39 cellular contexts compared by ENCODE assay signal in the genomic region with DNA sequence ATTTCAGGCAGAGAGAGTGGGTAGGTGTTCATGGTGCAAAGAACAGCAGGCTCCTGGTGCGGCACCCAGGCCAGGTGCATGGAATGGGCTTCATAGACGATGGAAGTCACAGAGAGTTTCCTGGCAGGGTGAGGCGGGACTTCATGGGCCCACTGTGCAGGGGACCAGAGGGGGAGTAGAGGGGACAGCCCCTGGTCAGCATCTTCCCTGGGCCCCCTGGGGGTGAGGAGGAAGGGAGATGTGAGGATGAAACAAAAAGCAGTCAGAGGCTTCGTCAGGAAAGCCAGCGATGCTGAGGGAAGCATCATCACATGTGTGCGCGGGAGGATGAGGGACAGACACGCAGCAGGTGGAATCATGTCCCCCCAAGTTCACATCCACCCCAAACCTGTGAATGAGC. TPM values are rescaled to one million over a fixed set of nuclear protein-coding genes. Genes with fewer than 3 reads are reported as not detected.
"Had no signal": no experiment of that assay in that cellular context is flagged by ENCODE, and none has a peak within 500 bp of the region (broad histone marks: within the 10 kb centered on the region; RNA-seq: fewer than 3 reads in every experiment).

No MANE protein-coding gene starts in this region.

- H3K27ac Mint-ChIP-seq: activated naive CD4-positive, alpha-beta T cell treated with anti-CD3 and anti-CD28 coated beads for 36 hours; activated naive CD4-positive, alpha-beta T cell treated with anti-CD3 and anti-CD28 coated beads, Interleukin-2, amount 10 ng/mL, durations not matched to agents 7 days and 5 days; activated naive CD4-positive, alpha-beta T cell treated with anti-CD3 and anti-CD28 coated beads, Interleukin-2, amount 50 U/mL, for 24 hours; activated naive CD4-positive, alpha-beta T cell treated with anti-CD3 and anti-CD28 coated beads, Interleukin-2, amount 50 U/mL, for 72 hours; activated naive CD8-positive, alpha-beta T cell; activated naive CD8-positive, alpha-beta T cell treated with anti-CD3 and anti-CD28 coated beads for 36 hours; activated naive CD8-positive, alpha-beta T cell treated with anti-CD3 and anti-CD28 coated beads, Interleukin-2, amount 10 ng/mL, durations not matched to agents 7 days and 5 days; activated naive CD8-positive, alpha-beta T cell treated with anti-CD3 and anti-CD28 coated beads, Interleukin-2, amount 50 U/mL, for 24 hours; activated T-cell treated with anti-CD3 and anti-CD28 coated beads, Interleukin-2, amount 50 U/mL, for 24 hours; activated T-cell treated with anti-CD3 and anti-CD28 coated beads, Interleukin-2, amount 50 U/mL, for 72 hours; activated T-helper 1 cell treated with anti-CD3 and anti-CD28 coated beads, Interleukin-12 subunit alpha, Interleukin-12 subunit beta, Interleukin-2, Interleukin-4 antibody, amounts not matched to agents 30 ng/mL and 10 ng/mL and 1 ng/mL, durations not matched to agents 14 hours and 24 hours and 36 hours; activated T-helper 17 cell treated with anti-CD3 and anti-CD28 coated beads, Interleukin-2, amount 50 U/mL, for 72 hours; activated T-helper 2 cell treated with anti-CD3 and anti-CD28 coated beads, Interferon-gamma antibody, Interleukin-2, Interleukin-4, amounts not matched to agents 10 μg/mL and 5 μg/mL and 100 μg/mL, durations not matched to agents 14 hours and 24 hours and 36 hours; brain had no signal

- H3K36me3 Mint-ChIP-seq: activated naive CD4-positive, alpha-beta T cell treated with anti-CD3 and anti-CD28 coated beads, Interleukin-2, amount 10 ng/mL, durations not matched to agents 7 days and 5 days; activated naive CD4-positive, alpha-beta T cell treated with anti-CD3 and anti-CD28 coated beads, Interleukin-2, amount 50 U/mL, for 24 hours; activated naive CD4-positive, alpha-beta T cell treated with anti-CD3 and anti-CD28 coated beads, Interleukin-2, amount 50 U/mL, for 72 hours; activated naive CD8-positive, alpha-beta T cell; activated naive CD8-positive, alpha-beta T cell treated with anti-CD3 and anti-CD28 coated beads for 36 hours; activated naive CD8-positive, alpha-beta T cell treated with anti-CD3 and anti-CD28 coated beads, Interleukin-2, amount 10 ng/mL, durations not matched to agents 7 days and 5 days; brain had no signal

- H3K4me3 Mint-ChIP-seq: activated naive CD4-positive, alpha-beta T cell treated with anti-CD3 and anti-CD28 coated beads for 36 hours; activated naive CD4-positive, alpha-beta T cell treated with anti-CD3 and anti-CD28 coated beads, Interleukin-2, amount 10 ng/mL, durations not matched to agents 7 days and 5 days; activated naive CD4-positive, alpha-beta T cell treated with anti-CD3 and anti-CD28 coated beads, Interleukin-2, amount 50 U/mL, for 24 hours; activated naive CD8-positive, alpha-beta T cell; activated naive CD8-positive, alpha-beta T cell treated with anti-CD3 and anti-CD28 coated beads for 36 hours; activated naive CD8-positive, alpha-beta T cell treated with anti-CD3 and anti-CD28 coated beads, Interleukin-2, amount 10 ng/mL, durations not matched to agents 7 days and 5 days; activated naive CD8-positive, alpha-beta T cell treated with anti-CD3 and anti-CD28 coated beads, Interleukin-2, amount 50 U/mL, for 24 hours; activated T-cell treated with anti-CD3 and anti-CD28 coated beads, Interleukin-2, amount 50 U/mL, for 24 hours; activated T-cell treated with anti-CD3 and anti-CD28 coated beads, Interleukin-2, amount 50 U/mL, for 4 hours; activated T-cell treated with anti-CD3 and anti-CD28 coated beads, Interleukin-2, amount 50 U/mL, for 72 hours; activated T-helper 1 cell treated with anti-CD3 and anti-CD28 coated beads, Interleukin-12 subunit alpha, Interleukin-12 subunit beta, Interleukin-2, Interleukin-4 antibody, amounts not matched to agents 30 ng/mL and 10 ng/mL and 1 ng/mL, durations not matched to agents 14 hours and 24 hours and 36 hours; activated T-helper 17 cell treated with anti-CD3 and anti-CD28 coated beads, Interleukin-2, amount 50 U/mL, for 72 hours; brain; central memory CD8-positive, alpha-beta T cell had no signal

- FAIRE-seq: astrocyte had no signal

- H3K9me3 Mint-ChIP-seq: activated naive CD4-positive, alpha-beta T cell treated with anti-CD3 and anti-CD28 coated beads for 36 hours; activated naive CD4-positive, alpha-beta T cell treated with anti-CD3 and anti-CD28 coated beads, Interleukin-2, amount 10 ng/mL, durations not matched to agents 7 days and 5 days; activated naive CD4-positive, alpha-beta T cell treated with anti-CD3 and anti-CD28 coated beads, Interleukin-2, amount 50 U/mL, for 24 hours; activated naive CD4-positive, alpha-beta T cell treated with anti-CD3 and anti-CD28 coated beads, Interleukin-2, amount 50 U/mL, for 72 hours; activated naive CD8-positive, alpha-beta T cell treated with anti-CD3 and anti-CD28 coated beads for 36 hours; activated naive CD8-positive, alpha-beta T cell treated with anti-CD3 and anti-CD28 coated beads, Interleukin-2, amount 10 ng/mL, durations not matched to agents 7 days and 5 days; activated naive CD8-positive, alpha-beta T cell treated with anti-CD3 and anti-CD28 coated beads, Interleukin-2, amount 50 U/mL, for 24 hours; activated T-cell treated with anti-CD3 and anti-CD28 coated beads, Interleukin-2, amount 50 U/mL, for 24 hours; activated T-cell treated with anti-CD3 and anti-CD28 coated beads, Interleukin-2, amount 50 U/mL, for 4 hours; activated T-cell treated with anti-CD3 and anti-CD28 coated beads, Interleukin-2, amount 50 U/mL, for 72 hours; activated T-helper 1 cell treated with anti-CD3 and anti-CD28 coated beads, Interleukin-12 subunit alpha, Interleukin-12 subunit beta, Interleukin-2, Interleukin-4 antibody, amounts not matched to agents 30 ng/mL and 10 ng/mL and 1 ng/mL, durations not matched to agents 14 hours and 24 hours and 36 hours; activated T-helper 17 cell treated with anti-CD3 and anti-CD28 coated beads, Interleukin-2, amount 50 U/mL, for 72 hours; activated T-helper 2 cell treated with anti-CD3 and anti-CD28 coated beads, Interferon-gamma antibody, Interleukin-2, Interleukin-4, amounts not matched to agents 10 μg/mL and 5 μg/mL and 100 μg/mL, durations not matched to agents 14 hours and 24 hours and 36 hours; central memory CD8-positive, alpha-beta T cell had no signal

- H3K27me3 ChIP-seq: ascending aorta, brain microvascular endothelial cell had no signal

- H3K4me1 Mint-ChIP-seq: activated naive CD4-positive, alpha-beta T cell treated with anti-CD3 and anti-CD28 coated beads, Interleukin-2, amount 10 ng/mL, durations not matched to agents 7 days and 5 days had no signal

- ATAC-seq: activated naive CD4-positive, alpha-beta T cell treated with anti-CD3 and anti-CD28 coated beads, Interleukin-2, amount 50 U/mL, for 72 hours; activated naive CD8-positive, alpha-beta T cell treated with anti-CD3 and anti-CD28 coated beads, Interleukin-2, amount 50 U/mL, for 24 hours; activated T-cell treated with anti-CD3 and anti-CD28 coated beads, Interleukin-2, amount 50 U/mL, for 4 hours; activated T-cell treated with anti-CD3 and anti-CD28 coated beads, Interleukin-2, amount 50 U/mL, for 72 hours; activated T-helper 17 cell treated with anti-CD3 and anti-CD28 coated beads, Interleukin-2, amount 50 U/mL, for 72 hours; body of pancreas had no signal

- H3K4me3 ChIP-seq: adrenal gland, ascending aorta, body of pancreas, breast epithelium, cardiac muscle cell had no signal

- DNase-seq: activated effector memory CD4-positive, alpha-beta T cell treated with anti-CD3 and anti-CD28 coated beads, Interleukin-2, amount 50 U/mL, for 16 hours; activated effector memory CD4-positive, alpha-beta T cell treated with Interleukin-2 at 50 U/mL for 16 hours; activated gamma-delta T cell; activated gamma-delta T cell treated with Interleukin-2 at 50 U/mL for 16 hours; activated naive CD4-positive, alpha-beta T cell; activated naive CD4-positive, alpha-beta T cell treated with anti-CD3 and anti-CD28 coated beads for 36 hours; activated naive CD4-positive, alpha-beta T cell treated with anti-CD3 and anti-CD28 coated beads, Interleukin-2, amount 10 ng/mL, durations not matched to agents 7 days and 5 days; activated naive CD4-positive, alpha-beta T cell treated with anti-CD3 and anti-CD28 coated beads, Interleukin-2, amount 50 U/mL, for 16 hours; activated naive CD4-positive, alpha-beta T cell treated with Interleukin-2 at 50 U/mL for 16 hours; activated naive CD8-positive, alpha-beta T cell treated with anti-CD3 and anti-CD28 coated beads for 36 hours; activated naive CD8-positive, alpha-beta T cell treated with anti-CD3 and anti-CD28 coated beads, Interleukin-2, amount 10 ng/mL, durations not matched to agents 7 days and 5 days; activated naive CD8-positive, alpha-beta T cell treated with anti-CD3 and anti-CD28 coated beads, Interleukin-2, amount 50 U/mL, for 24 hours; activated T-cell treated with anti-CD3 and anti-CD28 coated beads for 4 hours; activated T-cell treated with anti-CD3 and anti-CD28 coated beads, Interleukin-2, amount 50 U/mL, for 1 hour; activated T-cell treated with anti-CD3 and anti-CD28 coated beads, Interleukin-2, amount 50 U/mL, for 24 hours; activated T-cell treated with anti-CD3 and anti-CD28 coated beads, Interleukin-2, amount 50 U/mL, for 4 hours; activated T-cell treated with anti-CD3 and anti-CD28 coated beads, Interleukin-2, amount 50 U/mL, for 48 hours; activated T-cell treated with anti-CD3 and anti-CD28 coated beads, Interleukin-2, amount 50 U/mL, for 72 hours; amniotic stem cell; amygdala; anterior cingulate cortex; body of pancreas; brain microvascular endothelial cell; caudate nucleus; central memory CD4-positive, alpha-beta T cell; cerebellar nuclear complex had no signal

- H3K4me1 ChIP-seq: adrenal gland, breast epithelium had no signal

- H3K27ac ChIP-seq: adrenal gland, ascending aorta, body of pancreas, brain microvascular endothelial cell, breast epithelium, cardiac muscle cell had no signal

- H3K9me3 ChIP-seq: adrenal gland, ascending aorta, body of pancreas, breast epithelium had no signal

- H3K36me3 ChIP-seq: adrenal gland, ascending aorta, breast epithelium, cardiac muscle cell had no signal

RNA-seq across cellular contexts. Expression of a gene that starts 2.4 kb away (rescaled TPM):
- total RNA-seq: activated naive CD4-positive, alpha-beta T cell treated with anti-CD3 and anti-CD28 coated beads for 36 hours; activated naive CD4-positive, alpha-beta T cell treated with anti-CD3 and anti-CD28 coated beads, Interleukin-2, amount 50 U/mL, for 72 hours; activated naive CD8-positive, alpha-beta T cell treated with anti-CD3 and anti-CD28 coated beads for 36 hours; activated naive CD8-positive, alpha-beta T cell treated with anti-CD3 and anti-CD28 coated beads, Interleukin-2, amount 10 ng/mL, durations not matched to agents 7 days and 5 days; activated T-cell treated with anti-CD3 and anti-CD28 coated beads, Interleukin-2, amount 50 U/mL, for 72 hours; activated T-helper 1 cell treated with anti-CD3 and anti-CD28 coated beads, Interleukin-12 subunit alpha, Interleukin-12 subunit beta, Interleukin-2, Interleukin-4 antibody, amounts not matched to agents 30 ng/mL and 10 ng/mL and 1 ng/mL, durations not matched to agents 14 hours and 24 hours and 36 hours; activated T-helper 17 cell treated with anti-CD3 and anti-CD28 coated beads, Interleukin-2, amount 50 U/mL, for 72 hours; activated T-helper 2 cell treated with anti-CD3 and anti-CD28 coated beads, Interferon-gamma antibody, Interleukin-2, Interleukin-4, amounts not matched to agents 10 μg/mL and 5 μg/mL and 100 μg/mL, durations not matched to agents 14 hours and 24 hours and 36 hours had no signal
